ENCODE assay signal across 8 cellular contexts in the genomic region with DNA sequence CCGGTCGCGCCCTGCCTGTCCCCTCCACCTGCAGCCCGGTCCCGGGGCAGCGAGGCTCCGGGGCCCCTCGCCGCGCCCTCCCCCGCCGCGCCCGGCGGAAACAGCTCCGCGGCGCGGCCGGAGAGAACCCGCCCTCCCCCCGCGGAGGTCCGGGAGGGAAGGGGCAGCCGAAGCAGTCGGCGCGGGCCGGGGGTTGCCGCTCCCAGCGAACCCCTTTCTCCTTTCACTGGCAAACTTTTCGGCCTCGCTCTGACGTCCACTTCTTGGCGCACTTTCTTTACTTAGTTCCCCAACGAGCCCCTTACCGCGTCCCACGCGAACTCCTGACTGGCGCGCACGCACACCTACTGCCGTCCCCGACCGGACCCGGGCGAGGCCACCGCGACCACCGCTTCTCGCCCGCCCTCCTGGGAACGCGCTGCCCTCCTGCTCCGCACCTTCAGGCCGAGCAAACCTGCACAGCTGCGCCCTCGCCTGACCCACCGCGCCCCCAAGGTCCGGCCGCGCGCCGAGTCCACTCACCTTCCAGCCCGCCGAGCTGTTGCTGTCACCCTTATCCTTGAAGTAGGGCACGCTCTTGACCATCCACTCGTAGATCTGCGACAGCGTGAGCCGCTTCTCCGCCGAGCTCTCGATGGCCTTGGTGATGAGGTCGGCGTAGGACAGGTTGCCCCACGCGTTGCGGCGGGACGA. TPM values are rescaled to one million over a fixed set of nuclear protein-coding genes. Genes with fewer than 3 reads are reported as not detected.
A peak's percentile ranks its signal among the peaks of the same experiment; 100 is the strongest.
DNase-seq lines count a peak whose midpoint lies in the region; ATAC-seq, FAIRE-seq and TF ChIP-seq lines count a peak whose summit lies in the region.

No MANE protein-coding gene starts in this region.

- no peak for FAIRE-seq in keratinocyte (lab: Jason Lieb, UNC)

- H3K9me1 ChIP-seq in keratinocyte (ENCODE audit: control insufficient read depth, extremely low read depth, insufficient read depth, low read length), result no peaks in the 10 kb centered on the region

- no peaks in the 10 kb centered on the region for H3K27me3 Mint-ChIP-seq in MCF 10A (ENCODE audit: insufficient read depth, unreplicated experiment)

- H3K36me3 Mint-ChIP-seq in MCF 10A (ENCODE audit: insufficient read depth, unreplicated experiment), result peaks cover 56% of the 10 kb centered on the region

- no peaks in the 10 kb centered on the region for H3K9me3 Mint-ChIP-seq in MCF 10A (ENCODE audit: unreplicated experiment)

- peak; percentile 50 for DNase-seq in GM10266 (ENCODE audit: extremely low spot score)
- peak; percentile 61 for DNase-seq in SW480 (ENCODE audit: low spot score)
- peak; percentile 33 for DNase-seq in MCF 10A (ENCODE audit: unreplicated experiment)
- DNase-seq in keratinocyte (ENCODE audit: low read depth, low spot score), result no peak
- peak; percentile 39 for DNase-seq in stimulated activated CD4-positive, alpha-beta T cell treated with anti-CD3 and anti-CD28 coated beads, Interleukin-12 subunit alpha, Interleukin-12 subunit beta, amount 100 ng/mL, for 4 hours
- no peak for DNase-seq in COLO829 (ENCODE audit: low spot score)

- H3K4me2 ChIP-seq in keratinocyte (ENCODE audit: control insufficient read depth, extremely low read depth, insufficient read depth, low read depth, low read length), result peak overlapping the region; percentile 90

- no peaks in the 10 kb centered on the region for H3K27me3 ChIP-seq in keratinocyte (ENCODE audit: control insufficient read depth, extremely low read depth, insufficient read depth, low read length)

- H2AFZ ChIP-seq in keratinocyte (ENCODE audit: control insufficient read depth, low read length), result peak overlapping the region; percentile 82

- H3K4me1 Mint-ChIP-seq in MCF 10A (ENCODE audit: insufficient read depth, unreplicated experiment), result peaks cover 22% of the 10 kb centered on the region

- POLR2A ChIA-PET in MCF 10A (lab: Yijun Ruan, JAX), result interaction anchor here (0.7 to 4.8 kb wide), 28 partner anchors 8 to 952 kb away, joined by 3 to 54 read pairs (median 4); no protein-coding TSS in a partner anchor

- H3K27ac ChIP-seq in keratinocyte (ENCODE audit: control insufficient read depth, insufficient read depth, low read length), result peak overlapping the region; percentile 81

- peak overlapping the region; percentile 89 for H3K9ac ChIP-seq in keratinocyte (ENCODE audit: control insufficient read depth, extremely low read depth, insufficient read depth, low read length)

- peak overlapping the region; percentile 77 to 86 (median 84) for H3K4me3 ChIP-seq in keratinocyte (ENCODE audit: control insufficient read depth in 2 of 3, extremely low read depth in 1 of 3, insufficient read depth in 2 of 3, low read depth in 1 of 3, low read length in 3 of 3)

- dilution Hi-C loops in keratinocyte (cut with MboI; ENCODE audit: extremely low pct_ligation_motif_present, low sequenced_read_pairs), result no loop called here

- TSS peak; percentile 32 for BruUV-seq in MCF 10A (replicated peaks; lab: Mats Ljungman, UMichigan)

- CTCF ChIA-PET in MCF 10A (lab: Yijun Ruan, JAX), result no interaction called here

- H3K4me3 Mint-ChIP-seq in MCF 10A (ENCODE audit: unreplicated experiment), result peak overlapping the region; percentile 90

- H3K9me3 ChIP-seq in keratinocyte (ENCODE audit: control insufficient read depth, low read depth, low read length), result no peaks in the 10 kb centered on the region

- H3K4me1 ChIP-seq in keratinocyte (ENCODE audit: control insufficient read depth, extremely low read depth, insufficient read depth, low read length), result peaks cover 32% of the 10 kb centered on the region

- intact Hi-C loops in MCF 10A (cut with micrococcal nuclease), result loop anchor here (2.0 to 10.0 kb wide), 6 partner anchors 190 to 883 kb away; no protein-coding TSS in a partner anchor

- peaks cover 38% of the 10 kb centered on the region for H3K79me2 ChIP-seq in keratinocyte (ENCODE audit: control insufficient read depth, insufficient read depth, low read length)

- no peaks in the 10 kb centered on the region for H3K36me3 ChIP-seq in keratinocyte (ENCODE audit: control insufficient read depth in 2 of 2, extremely low read depth in 1 of 2, insufficient read depth in 2 of 2, low read length in 2 of 2)

- no peaks in the 10 kb centered on the region for H4K20me1 ChIP-seq in keratinocyte (ENCODE audit: control insufficient read depth, extremely low read depth, insufficient read depth, low read length)

- TF ChIP-seq CTCF in GM10266 (IDR thresholded peaks at IDR 0.05; ENCODE audit: control insufficient read depth, insufficient read depth, low read depth, missing control alignments), result peak; percentile 51
- no peak for TF ChIP-seq CTCF in MCF 10A (IDR thresholded peaks at IDR 0.05; ENCODE audit: unreplicated experiment)
- peak in 1 of 3 experiments; percentile 51 for TF ChIP-seq CTCF in keratinocyte (optimal IDR thresholded peaks at IDR 0.05 in 1 of 3, IDR thresholded peaks at IDR 0.05 in 1 of 3, conservative IDR thresholded peaks at IDR 0.05 in 1 of 3; ENCODE audit: extremely low read depth in 1 of 3, insufficient read depth in 2 of 3, low read length in 3 of 3)

- ATAC-seq in HG02759 (IDR thresholded peaks at IDR 0.05; ENCODE audit: unreplicated experiment) (peak; percentile 3), GM18519 (IDR thresholded peaks at IDR 0.05; ENCODE audit: low FRiP score, unreplicated experiment) (no peak)

- peak overlapping the region; percentile 79 for H3K27ac Mint-ChIP-seq in MCF 10A (ENCODE audit: low read depth, unreplicated experiment)

RNA-seq across cellular contexts. Expression of a gene that starts 1.2 kb away (rescaled TPM):
- total RNA-seq in MCF 10A (2022), result 37.1 and 37.7 TPM in 2 replicates
- 4.5 to 8.3 TPM (median 5.9 TPM) in 3 replicates for polyA plus RNA-seq in keratinocyte
- polyA plus RNA-seq in keratinocyte (2011; ENCODE audit: low read depth), result 6.4 TPM
- polyA plus RNA-seq in keratinocyte (2011; cell fraction: cytosol; rRNA removed), result 3.4 and 6.1 TPM in 2 replicates
- 11.4 and 12.9 TPM in 2 replicates for polyA plus RNA-seq in keratinocyte (2011; cell fraction: nucleus; rRNA removed)
- polyA plus RNA-seq in keratinocyte (2012; ENCODE audit: low replicate concordance), result 4.5 and 15.1 TPM in 2 replicates
- 13.1 to 16.8 TPM (median 16.0 TPM) in 3 replicates for polyA minus RNA-seq in keratinocyte
- polyA minus RNA-seq in keratinocyte (2011; cell fraction: cytosol; rRNA and poly(A)+ RNA removed), result 10.4 TPM
- polyA minus RNA-seq in keratinocyte (2011; cell fraction: nucleus; rRNA and poly(A)+ RNA removed), result 13.5 and 23.2 TPM in 2 replicates

Comparison
In these comparisons a context has a peak if more than half of its experiments do, and no peak if none do; other contexts are left out.
1. DNase-seq: peak in GM10266 (single experiment), SW480 (single experiment), MCF 10A (single experiment) and stimulated activated CD4-positive, alpha-beta T cell treated with anti-CD3 and anti-CD28 coated beads, Interleukin-12 subunit alpha, Interleukin-12 subunit beta, amount 100 ng/mL, for 4 hours (single experiment); none in keratinocyte (single experiment) and COLO829 (single experiment).